Comparison of ENCODE assay signal across 10 cellular contexts in genomic region chr9:107299437-107299836, GRCh38. TPM values are rescaled to one million over a fixed set of nuclear protein-coding genes. Genes with fewer than 3 reads are reported as not detected.
DNase-seq lines count a peak whose midpoint lies in the region; ATAC-seq and TF ChIP-seq lines count a peak whose summit lies in the region.
"Had no signal": no experiment of that assay in that cellular context is flagged by ENCODE, and none has a peak within 500 bp of the region (broad histone marks: within the 10 kb centered on the region; RNA-seq: fewer than 3 reads in every experiment).

No MANE protein-coding gene starts in this region.

- ATAC-seq in heart right ventricle (no peak), GM18517 (IDR thresholded peaks at IDR 0.05; ENCODE audit: unreplicated experiment) (no peak)

- H3K27me3 ChIP-seq in heart right ventricle (no peaks in the 10 kb centered on the region), fibroblast of lung (ENCODE audit: control insufficient read depth, insufficient read depth, low read length) (no peaks in the 10 kb centered on the region), subcutaneous abdominal adipose tissue (ENCODE audit: control insufficient read depth in 5 of 5, insufficient read depth in 4 of 5, low read length in 5 of 5) (no peaks in the 10 kb centered on the region)

- 61 to 64% methylated on average over 1 of the region's 1 CpG for WGBS in heart right ventricle, 2 donors

- no peak for DNase-seq in heart right ventricle
- DNase-seq in cardiac septum (ENCODE audit: low spot score): no peak
- peak; percentile 20 for DNase-seq in OCI-M1 (lab: John Stamatoyannopoulos, UW)
- no peak for DNase-seq in fibroblast of lung (ENCODE audit: low read depth in 2 of 2)
- no peak for DNase-seq in NOMO-1 (lab: John Stamatoyannopoulos, UW; ENCODE audit: unreplicated experiment in 2 of 2)
- no peak for DNase-seq in DMS79 treated with DMSO at 0.1 percent for 48 hours (lab: John Stamatoyannopoulos, UW)
- DNase-seq: NCI-H1930 had no signal

- intact Hi-C loops in heart right ventricle (cut with DNase I) (no loop called here), cardiac septum (cut with DNase I) (no loop called here)

- H2AFZ ChIP-seq in fibroblast of lung (ENCODE audit: low read length): no peak overlapping the region

- peak overlapping the region in 1 of 10 donors; percentile 7 for H3K27ac ChIP-seq in heart right ventricle
- H3K27ac ChIP-seq in fibroblast of lung (ENCODE audit: insufficient read depth, low read length): no peak overlapping the region
- H3K27ac ChIP-seq in subcutaneous abdominal adipose tissue (ENCODE audit: low read depth, low read length): peak overlapping the region; percentile 31
- H3K27ac ChIP-seq: skin epidermis had no signal

- peaks cover 0 to 58% (median 46%) of the 10 kb centered on the region in 9 donors for H3K4me1 ChIP-seq in heart right ventricle
- H3K4me1 ChIP-seq in fibroblast of lung (ENCODE audit: control insufficient read depth, extremely low read depth, insufficient read depth, low read length): peaks cover 3% of the 10 kb centered on the region
- H3K4me1 ChIP-seq in subcutaneous abdominal adipose tissue (ENCODE audit: control insufficient read depth in 5 of 5, insufficient read depth in 5 of 5, low read length in 5 of 5): peaks cover 0 to 26% (median 16%) of the 10 kb centered on the region in 5 donors

- peaks cover 8% of the 10 kb centered on the region for H4K20me1 ChIP-seq in fibroblast of lung (ENCODE audit: control insufficient read depth, extremely low read depth, insufficient read depth, low read length)

- H3K4me3 ChIP-seq in heart right ventricle (no peak overlapping the region), fibroblast of lung (replicated peaks in 1 of 4; ENCODE audit: control extremely low read depth in 1 of 4, insufficient read depth in 1 of 4, low read depth in 3 of 4, low read length in 4 of 4) (no peak overlapping the region), subcutaneous abdominal adipose tissue (ENCODE audit: low read depth in 1 of 5, low read length in 5 of 5) (no peak overlapping the region)
- H3K4me3 ChIP-seq: skin epidermis had no signal

- TF ChIP-seq CTCF in heart right ventricle (IDR thresholded peaks at IDR 0.05) (peak in 5 of 9 donors; percentile 13 to 30 (median 21)), fibroblast of lung (conservative IDR thresholded peaks at IDR 0.05 in 1 of 2, IDR thresholded peaks at IDR 0.05 in 1 of 2; ENCODE audit: low read depth in 1 of 2, low read length in 2 of 2) (no peak)

- peak overlapping the region; percentile 6 for H3K4me2 ChIP-seq in fibroblast of lung (ENCODE audit: extremely low read depth, insufficient read depth, low read length)

- H3K79me2 ChIP-seq in fibroblast of lung (ENCODE audit: control insufficient read depth, insufficient read depth, low read length): peaks cover 96% of the 10 kb centered on the region

- H3K36me3 ChIP-seq in heart right ventricle (peaks cover 0 to 39% (median 0%) of the 10 kb centered on the region in 9 donors), fibroblast of lung (ENCODE audit: control insufficient read depth, insufficient read depth, low read length) (peaks cover 3% of the 10 kb centered on the region), subcutaneous abdominal adipose tissue (ENCODE audit: control insufficient read depth in 5 of 5, insufficient read depth in 5 of 5, low read length in 5 of 5) (peaks cover 4 to 18% (median 7%) of the 10 kb centered on the region in 5 donors)

- H3K9me3 ChIP-seq in heart right ventricle (no peaks in the 10 kb centered on the region), fibroblast of lung (ENCODE audit: control insufficient read depth, insufficient read depth, low read depth, low read length) (no peaks in the 10 kb centered on the region), subcutaneous abdominal adipose tissue (ENCODE audit: control insufficient read depth in 5 of 5, low read length in 5 of 5) (no peaks in the 10 kb centered on the region)

- H3K9ac ChIP-seq in fibroblast of lung (ENCODE audit: insufficient read depth, low read length) (no peak overlapping the region), subcutaneous abdominal adipose tissue (ENCODE audit: low read length in 5 of 5) (peak overlapping the region in 1 of 5 donors; percentile 20)

RNA-seq across cellular contexts. Expression of gene RAD23B, which starts 16.4 kb away (rescaled TPM):
- 100 to 1,000 TPM in 7 of 10 donors, 10 to 100 TPM in 3; 85.5 to 122 (median 106) TPM for total RNA-seq in heart right ventricle
- polyA plus RNA-seq in heart right ventricle: 10 to 100 TPM; 41.7 to 57.1 TPM
- 103 TPM for total RNA-seq in cardiac septum
- total RNA-seq in fibroblast of lung: 101 and 156 TPM in 2 replicates
- polyA plus RNA-seq in fibroblast of lung: 356 and 607 TPM in 2 replicates
- 168 and 353 TPM in 2 replicates for polyA plus RNA-seq in fibroblast of lung (2012)
- polyA minus RNA-seq in fibroblast of lung (ENCODE audit: low replicate concordance): 115 and 121 TPM in 2 replicates

Comparison
In these comparisons a context has a peak if more than half of its experiments do, and no peak if none do; other contexts are left out.
1. CTCF ChIP-seq: peak in heart right ventricle (5 of 9); none in fibroblast of lung (0 of 2).